1 cellular context compared by ENCODE assay signal in genomic region chr1:55179177-55179835, GRCh38.
TF ChIP-seq lines count a peak whose summit lies in the region.

No MANE protein-coding gene starts in this region.

TF ChIP-seq in K562, 482 proteins besides CTCF, POLR2A, EP300 and RAD21 (continued from another document and continues in another):
- TF ChIP-seq TCF3 (CRISPR knock-in tag; IDR thresholded peaks at IDR 0.05): peak; percentile 78
- no peak for TF ChIP-seq ZNF184 (CRISPR knock-in tag; IDR thresholded peaks at IDR 0.05)
- TF ChIP-seq REST (CRISPR knock-in tag; IDR thresholded peaks at IDR 0.05; ENCODE audit: low read depth): no peak
- TF ChIP-seq, protein P1, sequence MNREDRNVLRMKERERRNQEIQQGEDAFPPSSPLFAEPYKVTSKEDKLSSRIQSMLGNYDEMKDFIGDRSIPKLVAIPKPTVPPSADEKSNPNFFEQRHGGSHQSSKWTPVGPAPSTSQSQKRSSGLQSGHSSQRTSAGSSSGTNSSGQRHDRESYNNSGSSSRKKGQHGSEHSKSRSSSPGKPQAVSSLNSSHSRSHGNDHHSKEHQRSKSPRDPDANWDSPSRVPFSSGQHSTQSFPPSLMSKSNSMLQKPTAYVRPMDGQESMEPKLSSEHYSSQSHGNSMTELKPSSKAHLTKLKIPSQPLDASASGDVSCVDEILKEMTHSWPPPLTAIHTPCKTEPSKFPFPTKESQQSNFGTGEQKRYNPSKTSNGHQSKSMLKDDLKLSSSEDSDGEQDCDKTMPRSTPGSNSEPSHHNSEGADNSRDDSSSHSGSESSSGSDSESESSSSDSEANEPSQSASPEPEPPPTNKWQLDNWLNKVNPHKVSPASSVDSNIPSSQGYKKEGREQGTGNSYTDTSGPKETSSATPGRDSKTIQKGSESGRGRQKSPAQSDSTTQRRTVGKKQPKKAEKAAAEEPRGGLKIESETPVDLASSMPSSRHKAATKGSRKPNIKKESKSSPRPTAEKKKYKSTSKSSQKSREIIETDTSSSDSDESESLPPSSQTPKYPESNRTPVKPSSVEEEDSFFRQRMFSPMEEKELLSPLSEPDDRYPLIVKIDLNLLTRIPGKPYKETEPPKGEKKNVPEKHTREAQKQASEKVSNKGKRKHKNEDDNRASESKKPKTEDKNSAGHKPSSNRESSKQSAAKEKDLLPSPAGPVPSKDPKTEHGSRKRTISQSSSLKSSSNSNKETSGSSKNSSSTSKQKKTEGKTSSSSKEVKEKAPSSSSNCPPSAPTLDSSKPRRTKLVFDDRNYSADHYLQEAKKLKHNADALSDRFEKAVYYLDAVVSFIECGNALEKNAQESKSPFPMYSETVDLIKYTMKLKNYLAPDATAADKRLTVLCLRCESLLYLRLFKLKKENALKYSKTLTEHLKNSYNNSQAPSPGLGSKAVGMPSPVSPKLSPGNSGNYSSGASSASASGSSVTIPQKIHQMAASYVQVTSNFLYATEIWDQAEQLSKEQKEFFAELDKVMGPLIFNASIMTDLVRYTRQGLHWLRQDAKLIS (CRISPR knock-in tag; IDR thresholded peaks at IDR 0.05): no peak
- TF ChIP-seq KAT8 (IDR thresholded peaks at IDR 0.05; ENCODE audit: low read depth): no peak
- peak; percentile 42; the same call in 1 of the 2 replicates for TF ChIP-seq POLR2AphosphoS5 (IDR thresholded peaks at IDR 0.05; ENCODE audit: control insufficient read depth, insufficient read depth, low read depth, low read length)
- no peak for TF ChIP-seq NCOA6 (IDR thresholded peaks at IDR 0.05)
- no peak for TF ChIP-seq SRSF1 (IDR thresholded peaks at IDR 0.05; ENCODE audit: low read depth, low read length)
- no peak for TF ChIP-seq MBD2 (IDR thresholded peaks at IDR 0.05; ENCODE audit: borderline replicate concordance, low read depth)
- TF ChIP-seq MCM5 (IDR thresholded peaks at IDR 0.05; ENCODE audit: low read depth): no peak
- no peak for TF ChIP-seq NELFE (IDR thresholded peaks at IDR 0.05; ENCODE audit: insufficient read depth, insufficient read length)
- TF ChIP-seq SMARCC2 (IDR thresholded peaks at IDR 0.05; ENCODE audit: low read depth): peak; percentile 72; the same call in 1 of the 2 replicates
- TF ChIP-seq IFI16 (CRISPR knock-in tag; IDR thresholded peaks at IDR 0.05): no peak
- TF ChIP-seq CHCHD3 (CRISPR knock-in tag; IDR thresholded peaks at IDR 0.05): no peak
- no peak for TF ChIP-seq NFRKB (IDR thresholded peaks at IDR 0.05; ENCODE audit: low read depth)
- TF ChIP-seq FOXP4 (CRISPR knock-in tag; IDR thresholded peaks at IDR 0.05; ENCODE audit: borderline replicate concordance): no peak
- no peak for TF ChIP-seq SMAD4 (CRISPR knock-in tag; conservative IDR thresholded peaks at IDR 0.05)
- no peak for TF ChIP-seq ZNF77 (CRISPR knock-in tag; IDR thresholded peaks at IDR 0.05)
- TF ChIP-seq, protein P2, sequence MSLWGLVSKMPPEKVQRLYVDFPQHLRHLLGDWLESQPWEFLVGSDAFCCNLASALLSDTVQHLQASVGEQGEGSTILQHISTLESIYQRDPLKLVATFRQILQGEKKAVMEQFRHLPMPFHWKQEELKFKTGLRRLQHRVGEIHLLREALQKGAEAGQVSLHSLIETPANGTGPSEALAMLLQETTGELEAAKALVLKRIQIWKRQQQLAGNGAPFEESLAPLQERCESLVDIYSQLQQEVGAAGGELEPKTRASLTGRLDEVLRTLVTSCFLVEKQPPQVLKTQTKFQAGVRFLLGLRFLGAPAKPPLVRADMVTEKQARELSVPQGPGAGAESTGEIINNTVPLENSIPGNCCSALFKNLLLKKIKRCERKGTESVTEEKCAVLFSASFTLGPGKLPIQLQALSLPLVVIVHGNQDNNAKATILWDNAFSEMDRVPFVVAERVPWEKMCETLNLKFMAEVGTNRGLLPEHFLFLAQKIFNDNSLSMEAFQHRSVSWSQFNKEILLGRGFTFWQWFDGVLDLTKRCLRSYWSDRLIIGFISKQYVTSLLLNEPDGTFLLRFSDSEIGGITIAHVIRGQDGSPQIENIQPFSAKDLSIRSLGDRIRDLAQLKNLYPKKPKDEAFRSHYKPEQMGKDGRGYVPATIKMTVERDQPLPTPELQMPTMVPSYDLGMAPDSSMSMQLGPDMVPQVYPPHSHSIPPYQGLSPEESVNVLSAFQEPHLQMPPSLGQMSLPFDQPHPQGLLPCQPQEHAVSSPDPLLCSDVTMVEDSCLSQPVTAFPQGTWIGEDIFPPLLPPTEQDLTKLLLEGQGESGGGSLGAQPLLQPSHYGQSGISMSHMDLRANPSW (CRISPR knock-in tag; IDR thresholded peaks at IDR 0.05): no peak
- TF ChIP-seq ATF7 (IDR thresholded peaks at IDR 0.05): peak; percentile 59
- no peak for TF ChIP-seq SRSF7 (optimal IDR thresholded peaks at IDR 0.05; ENCODE audit: low read depth, low read length)
- TF ChIP-seq, protein P3, sequence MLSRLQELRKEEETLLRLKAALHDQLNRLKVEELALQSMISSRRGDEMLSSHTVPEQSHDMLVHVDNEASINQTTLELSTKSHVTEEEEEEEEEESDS (CRISPR knock-in tag; IDR thresholded peaks at IDR 0.05): no peak
- no peak for TF ChIP-seq HCFC1 (IDR thresholded peaks at IDR 0.05; ENCODE audit: low read depth, low read length)
- 0 out of 2 replicates have a peak, but pooled peaks have one; percentile 10 for TF ChIP-seq ESRRA (IDR thresholded peaks at IDR 0.05; ENCODE audit: borderline replicate concordance, low read depth)
- TF ChIP-seq TEAD1 (CRISPR knock-in tag; IDR thresholded peaks at IDR 0.05): no peak
- peak in 1 of 2 experiments; percentile 58; a peak in 1 of 3 replicates for TF ChIP-seq CBX3 (IDR thresholded peaks at IDR 0.05; ENCODE audit: borderline replicate concordance in 1 of 2, low read length in 2 of 2)
- TF ChIP-seq ZNF696 (CRISPR knock-in tag; conservative IDR thresholded peaks at IDR 0.05): no peak
- no peak for TF ChIP-seq ZC3H4 (CRISPR knock-in tag; IDR thresholded peaks at IDR 0.05; ENCODE audit: borderline replicate concordance)
- no peak for TF ChIP-seq ZNF561 (CRISPR knock-in tag; conservative IDR thresholded peaks at IDR 0.05)
- peak; percentile 83 for TF ChIP-seq LCOR (CRISPR knock-in tag; IDR thresholded peaks at IDR 0.05)
- no peak for TF ChIP-seq KDM2B (CRISPR knock-in tag; IDR thresholded peaks at IDR 0.05)
- peak; percentile 73 for TF ChIP-seq HDAC2 (IDR thresholded peaks at IDR 0.05)
- TF ChIP-seq CXXC5 (CRISPR knock-in tag; IDR thresholded peaks at IDR 0.05): no peak
- TF ChIP-seq MEF2D (tag; conservative IDR thresholded peaks at IDR 0.05; ENCODE audit: low read depth): no peak
- no peak for TF ChIP-seq FOXA1 (IDR thresholded peaks at IDR 0.05; ENCODE audit: borderline replicate concordance)
- 0 out of 2 replicates have a peak, but pooled peaks have one; percentile 9 for TF ChIP-seq SOX6 (IDR thresholded peaks at IDR 0.05)
- TF ChIP-seq SREBF1 (IDR thresholded peaks at IDR 0.05; ENCODE audit: borderline replicate concordance, low read depth, low read length): no peak
- no peak for TF ChIP-seq MYBL2 (IDR thresholded peaks at IDR 0.05; ENCODE audit: low read depth)
- no peak for TF ChIP-seq MYBL2 (CRISPR knock-in tag; IDR thresholded peaks at IDR 0.05; ENCODE audit: borderline replicate concordance)
- TF ChIP-seq PHF21A (IDR thresholded peaks at IDR 0.05; ENCODE audit: borderline replicate concordance, low read depth): no peak
- no peak for TF ChIP-seq SRSF3 (IDR thresholded peaks at IDR 0.05; ENCODE audit: insufficient read depth, low read length)
- TF ChIP-seq SPI1 (IDR thresholded peaks at IDR 0.05; ENCODE audit: borderline replicate concordance, low read depth, low read length): peak; percentile 89; the same call in 1 of the 2 replicates
- TF ChIP-seq SP2 (IDR thresholded peaks at IDR 0.05; ENCODE audit: extremely low read depth, low read depth, low read length, poor library complexity, severe bottlenecking): no peak
- TF ChIP-seq TCF15 (CRISPR knock-in tag; IDR thresholded peaks at IDR 0.05): no peak
- no peak for TF ChIP-seq DIDO1 (tag; IDR thresholded peaks at IDR 0.05; ENCODE audit: low read depth)
- TF ChIP-seq ZNF507 (tag; conservative IDR thresholded peaks at IDR 0.05): no peak
- no peak for TF ChIP-seq KAT7 (CRISPR knock-in tag; IDR thresholded peaks at IDR 0.05; ENCODE audit: borderline replicate concordance)
- peak; percentile 14; the same call in 1 of the 2 replicates for TF ChIP-seq BCOR (IDR thresholded peaks at IDR 0.05)
- TF ChIP-seq MAFG (tag; conservative IDR thresholded peaks at IDR 0.05): peak; percentile 62; the same call in 1 of the 2 replicates
- TF ChIP-seq SLC30A9 (CRISPR knock-in tag; IDR thresholded peaks at IDR 0.05): no peak
- TF ChIP-seq, protein P4, sequence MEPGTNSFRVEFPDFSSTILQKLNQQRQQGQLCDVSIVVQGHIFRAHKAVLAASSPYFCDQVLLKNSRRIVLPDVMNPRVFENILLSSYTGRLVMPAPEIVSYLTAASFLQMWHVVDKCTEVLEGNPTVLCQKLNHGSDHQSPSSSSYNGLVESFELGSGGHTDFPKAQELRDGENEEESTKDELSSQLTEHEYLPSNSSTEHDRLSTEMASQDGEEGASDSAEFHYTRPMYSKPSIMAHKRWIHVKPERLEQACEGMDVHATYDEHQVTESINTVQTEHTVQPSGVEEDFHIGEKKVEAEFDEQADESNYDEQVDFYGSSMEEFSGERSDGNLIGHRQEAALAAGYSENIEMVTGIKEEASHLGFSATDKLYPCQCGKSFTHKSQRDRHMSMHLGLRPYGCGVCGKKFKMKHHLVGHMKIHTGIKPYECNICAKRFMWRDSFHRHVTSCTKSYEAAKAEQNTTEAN (CRISPR knock-in tag; IDR thresholded peaks at IDR 0.05): no peak
- TF ChIP-seq CC2D1A (IDR thresholded peaks at IDR 0.05): 0 out of 2 replicates have a peak, but pooled peaks have one; percentile 26
- TF ChIP-seq TCF7L2 (IDR thresholded peaks at IDR 0.05; ENCODE audit: low read depth, low read length): no peak
- no peak for TF ChIP-seq POLR3G (IDR thresholded peaks at IDR 0.05; ENCODE audit: extremely low read depth, insufficient read length, insufficient replicate concordance)
- TF ChIP-seq, protein P5, sequence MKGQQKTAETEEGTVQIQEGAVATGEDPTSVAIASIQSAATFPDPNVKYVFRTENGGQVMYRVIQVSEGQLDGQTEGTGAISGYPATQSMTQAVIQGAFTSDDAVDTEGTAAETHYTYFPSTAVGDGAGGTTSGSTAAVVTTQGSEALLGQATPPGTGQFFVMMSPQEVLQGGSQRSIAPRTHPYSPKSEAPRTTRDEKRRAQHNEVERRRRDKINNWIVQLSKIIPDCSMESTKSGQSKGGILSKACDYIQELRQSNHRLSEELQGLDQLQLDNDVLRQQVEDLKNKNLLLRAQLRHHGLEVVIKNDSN (CRISPR knock-in tag; IDR thresholded peaks at IDR 0.05): no peak
- no peak for TF ChIP-seq ZNF830 (CRISPR knock-in tag; IDR thresholded peaks at IDR 0.05)
- TF ChIP-seq ADNP (tag; IDR thresholded peaks at IDR 0.05): 0 out of 2 replicates have a peak, but pooled peaks have one; percentile 35
- TF ChIP-seq MECOM (CRISPR knock-in tag; IDR thresholded peaks at IDR 0.05): peak; percentile 58; the same call in 1 of the 2 replicates
